Comparison of ENCODE assay signal across 22 cellular contexts in genomic region chr4:6957994-6958393, GRCh38. TPM values are rescaled to one million over a fixed set of nuclear protein-coding genes. Genes with fewer than 3 reads are reported as not detected.
A peak's percentile ranks its signal among the peaks of the same experiment; 100 is the strongest.
DNase-seq lines count a peak whose midpoint lies in the region; ATAC-seq, FAIRE-seq and TF ChIP-seq lines count a peak whose summit lies in the region.
"Had no signal": no experiment of that assay in that cellular context is flagged by ENCODE, and none has a peak within 500 bp of the region (broad histone marks: within the 10 kb centered on the region; RNA-seq: fewer than 3 reads in every experiment).

No MANE protein-coding gene starts in this region.

- H3K27ac ChIP-seq in H1 (ENCODE audit: low read depth, low read length) (no peak overlapping the region), spleen (no peak overlapping the region)
- H3K27ac ChIP-seq: GM23248, lower lobe of right lung had no signal

- intact Hi-C loops in spleen (cut with DNase I; ENCODE audit: low total_unique reads): no loop called here

- no peak overlapping the region for H2BK20ac ChIP-seq in H1 (ENCODE audit: low read length)

- H3K79me2 ChIP-seq in H1 (ENCODE audit: control insufficient read depth in 1 of 2, insufficient read depth in 2 of 2, low read length in 2 of 2): peaks cover 0 to 51% of the 10 kb centered on the region in 2 experiments; a peak in 2 of 4 replicates

- no peak for TF ChIP-seq RAD21 in H1 (IDR thresholded peaks at IDR 0.05 in 1 of 2, conservative IDR thresholded peaks at IDR 0.05 in 1 of 2; ENCODE audit: low read depth in 2 of 2, low read length in 2 of 2)

- POLR2A ChIA-PET in H1 (lab: Charles Lee; ENCODE audit: partially characterized antibody): interaction anchor here (1.4 kb wide), 1 partner anchor 15 kb away, joined by 3 read pairs; no protein-coding TSS in a partner anchor

- H4K20me1 ChIP-seq in H1 (replicated peaks in 1 of 2; ENCODE audit: control insufficient read depth in 1 of 2, insufficient read depth in 2 of 2, low read length in 2 of 2): peaks cover 0 to 6% of the 10 kb centered on the region in 2 experiments

- H3K23ac ChIP-seq in H1 (ENCODE audit: insufficient read length): no peak overlapping the region

- no peak overlapping the region for H3K56ac ChIP-seq in H1 (replicated peaks; ENCODE audit: insufficient read length, low read depth, low read length)

- H3K4me2 ChIP-seq in H1 (ENCODE audit: insufficient read depth in 1 of 2, low read depth in 2 of 2, low read length in 2 of 2): no peak overlapping the region

- 86% methylated on average over 5 of the region's 5 CpGs; no CpG with 5 or more reads in 1 of the 2 experiments for WGBS in H1 (ENCODE audit: extremely low coverage in 1 of 2, insufficient coverage in 1 of 2, insufficient read length in 1 of 2, insufficient replicate concordance in 2 of 2, low coverage in 1 of 2, low lambda C conversion rate in 2 of 2, missing lambda C conversion rate in 1 of 2), 2 experiments
- WGBS in spleen, 5 donors: 84 to 97% (median 93%) methylated on average over 5 of the region's 5 CpGs

- no peak for FAIRE-seq in H1 (lab: Jason Lieb, UNC)
- FAIRE-seq: frontal cortex, GM18507, RCC 7860 had no signal

- H3K18ac ChIP-seq in H1 (ENCODE audit: extremely low read depth, low read length): no peak overlapping the region

- no peaks in the 10 kb centered on the region; the same call in 1 of the 2 replicates for H3K23me2 ChIP-seq in H1 (ENCODE audit: low read depth, low read length)

- no peak for ATAC-seq in HG02973 (IDR thresholded peaks at IDR 0.05; ENCODE audit: unreplicated experiment)
- ATAC-seq: activated CD8-positive, alpha-beta memory T cell treated with anti-CD3 and anti-CD28 coated beads, Interleukin-2, amount 10 ng/mL, durations not matched to agents 7 days and 5 days; lower lobe of right lung; natural killer cell; stimulated activated naive CD8-positive, alpha-beta T cell treated with anti-CD3 and anti-CD28 coated beads, Interleukin-15, Interleukin-2, amounts not matched to agents 100 U/mL and 50 U/mL, for 24 hours had no signal

- H2BK5ac ChIP-seq in H1 (ENCODE audit: low read depth, low read length): no peak overlapping the region; the same call in 1 of the 2 replicates

- H3K36me3 ChIP-seq in H1 (ENCODE audit: control insufficient read depth in 2 of 4, insufficient read depth in 4 of 4, low read length in 3 of 4): no peaks in the 10 kb centered on the region
- H3K36me3 ChIP-seq in spleen: peaks cover 0 to 18% (median 1%) of the 10 kb centered on the region in 6 donors
- H3K36me3 ChIP-seq: lower lobe of right lung had no signal

- H3K4ac ChIP-seq in H1 (replicated peaks; ENCODE audit: insufficient read length, low read depth, low read length): no peak overlapping the region

- peak overlapping the region; percentile 68; the same call in 1 of the 2 replicates for H2BK12ac ChIP-seq in H1 (ENCODE audit: low read depth, low read length)

- H3K14ac ChIP-seq in H1 (ENCODE audit: insufficient read length): no peak overlapping the region

- CTCF ChIA-PET in H1 (lab: Charles Lee; ENCODE audit: partially characterized antibody): interaction anchor here (0.6 to 1.0 kb wide), 2 partner anchors 84 to 112 kb away, joined by 3 read pairs; no protein-coding TSS in a partner anchor

- H3K27me3 ChIP-seq in H1 (replicated peaks in 1 of 4; ENCODE audit: control insufficient read depth in 3 of 4, extremely low read depth in 1 of 4, insufficient read depth in 3 of 4, low read length in 3 of 4) (no peaks in the 10 kb centered on the region), spleen (replicated peaks in 1 of 7) (no peaks in the 10 kb centered on the region)

- H3K4me3 ChIP-seq in H1 (ENCODE audit: extremely low read depth in 1 of 4, insufficient read depth in 2 of 4, low read depth in 3 of 4, low read length in 4 of 4) (no peak overlapping the region), spleen (no peak overlapping the region)
- H3K4me3 ChIP-seq: GM23248, lower lobe of right lung, mucosa of descending colon had no signal

- H2AFZ ChIP-seq in H1 (ENCODE audit: low read length): no peak overlapping the region
- H2AFZ ChIP-seq: GM23248 had no signal

- peaks cover 17% of the 10 kb centered on the region for H3K79me1 ChIP-seq in H1 (ENCODE audit: low read depth, low read length)

- TF ChIP-seq CTCF in H1 (IDR thresholded peaks at IDR 0.05; ENCODE audit: control extremely low read depth in 1 of 3, insufficient read depth in 1 of 3, low read depth in 1 of 3, low read length in 3 of 3) (no peak), spleen (IDR thresholded peaks at IDR 0.05 in 8 of 11, conservative IDR thresholded peaks at IDR 0.05 in 3 of 11) (no peak)

- H3K9ac ChIP-seq in H1 (replicated peaks in 1 of 4; ENCODE audit: extremely low read depth in 1 of 4, low read depth in 3 of 4, low read length in 3 of 4): no peak overlapping the region
- H3K9ac ChIP-seq: GM23248 had no signal

- peak overlapping the region; percentile 93 for H2AK5ac ChIP-seq in H1 (ENCODE audit: low read depth, low read length)

- peak overlapping the region; percentile 53; the same call in 1 of the 2 replicates for H4K8ac ChIP-seq in H1 (ENCODE audit: extremely low read depth, insufficient read depth, low read length)

- H3K9me3 ChIP-seq in H1 (ENCODE audit: insufficient read depth in 2 of 2, low read depth in 1 of 2, low read length in 1 of 2) (no peaks in the 10 kb centered on the region), spleen (no peaks in the 10 kb centered on the region)
- H3K9me3 ChIP-seq: lower lobe of right lung, mucosa of descending colon had no signal

- H4K5ac ChIP-seq in H1 (ENCODE audit: insufficient read length, low read depth, low read length): no peak overlapping the region

- no peak overlapping the region for H4K91ac ChIP-seq in H1 (replicated peaks; ENCODE audit: insufficient read length, low read length)

- TF ChIP-seq POLR2A in H1 (IDR thresholded peaks at IDR 0.05; ENCODE audit: control extremely low read depth in 1 of 2, low read depth in 2 of 2, low read length in 2 of 2) (no peak), spleen (IDR thresholded peaks at IDR 0.05) (no peak)

- no peak for TF ChIP-seq EP300 in H1 (IDR thresholded peaks at IDR 0.05; ENCODE audit: borderline replicate concordance in 1 of 2, low read depth in 2 of 2, low read length in 2 of 2)

- no peak overlapping the region for H2BK15ac ChIP-seq in H1 (ENCODE audit: low read length)

- H3K4me1 ChIP-seq in H1 (replicated peaks in 1 of 4; ENCODE audit: control insufficient read depth in 3 of 4, insufficient read depth in 4 of 4, low read length in 3 of 4) (peaks cover 0 to 39% (median 32%) of the 10 kb centered on the region in 4 experiments; a peak in 6 of 7 replicates), spleen (peaks cover 5 to 74% (median 23%) of the 10 kb centered on the region in 6 donors)

- no peak overlapping the region for H2BK120ac ChIP-seq in H1 (replicated peaks; ENCODE audit: low read depth, low read length)

- peak; percentile 1 for DNase-seq in AG20443 (ENCODE audit: low spot score)
- peak; percentile 73 for DNase-seq in COLO668 (lab: John Stamatoyannopoulos, UW; ENCODE audit: unreplicated experiment)
- DNase-seq in H1 (ENCODE audit: low read depth in 1 of 2, low spot score in 2 of 2): peak in 1 of 2 experiments; percentile 39
- DNase-seq in spleen: peak; percentile 61
- DNase-seq in activated CD4-positive, alpha-beta T cell treated with anti-CD3 and anti-CD28 coated beads for 48 hours: no peak
- DNase-seq in cerebellar cortex (ENCODE audit: low spot score): no peak
- DNase-seq: activated CD4-positive, CD25-positive, alpha-beta regulatory T cell; activated CD8-positive, alpha-beta memory T cell treated with anti-CD3 and anti-CD28 coated beads, Interleukin-2, amount 10 ng/mL, durations not matched to agents 7 days and 5 days; activated naive CD4-positive, alpha-beta T cell treated with anti-CD3 and anti-CD28 coated beads for 36 hours; CD4-positive, alpha-beta T cell; cerebellar nuclear complex; GM23248; lower lobe of right lung; natural killer cell; NCI-H1694; NCI-H748 treated with DMSO at 0.1 percent for 48 hours; stimulated activated naive CD8-positive, alpha-beta T cell treated with anti-CD3 and anti-CD28 coated beads, Interleukin-15, Interleukin-2, amounts not matched to agents 100 U/mL and 50 U/mL, for 24 hours had no signal

TF ChIP-seq in H1, 55 proteins besides CTCF, POLR2A, EP300 and RAD21 (continues in another document):
- TF ChIP-seq KDM1A (IDR thresholded peaks at IDR 0.05; ENCODE audit: borderline replicate concordance, low read length) (no peak), ATF2 (IDR thresholded peaks at IDR 0.05; ENCODE audit: low read length) (no peak), POU5F1 (IDR thresholded peaks at IDR 0.05; ENCODE audit: low read depth, low read length) (no peak), GABPA (IDR thresholded peaks at IDR 0.05; ENCODE audit: borderline replicate concordance, insufficient read depth, low read length) (no peak), BACH1 (IDR thresholded peaks at IDR 0.05; ENCODE audit: low read length) (no peak)

RNA-seq across cellular contexts. Expression of gene TBC1D14, which starts 48.4 kb away (rescaled TPM):
- 48.2 and 49.7 TPM in 2 replicates for total RNA-seq in H1 (2021; fragmentation: NEBNext Ultra II Directional; extraction: Animal tissue kit (Norgen Biotek cat#: 25700))
- polyA plus RNA-seq in H1 (2011; rRNA removed) (45.6 and 46.2 TPM in 2 replicates), spleen (10 to 100 TPM; 13.7 to 24.0 (median 18.2) TPM)
- 49.8 TPM for polyA plus RNA-seq in H1 (2011; cell fraction: cytosol; rRNA removed)
- polyA plus RNA-seq in H1 (2011; cell fraction: nucleus; rRNA removed): 47.4 TPM
- 38.7 to 43.8 TPM (median 41.7 TPM) in 4 replicates for polyA plus RNA-seq in H1 (2012, experiment 1 of 2)
- polyA plus RNA-seq in H1 (2012, experiment 2 of 2): 21.9 TPM
- polyA plus RNA-seq in H1 (2013, experiment 1 of 2): 24.2 TPM
- 25.4 TPM for polyA plus RNA-seq in H1 (2013, experiment 2 of 2)
- 51.5 and 51.9 TPM in 2 replicates for polyA minus RNA-seq in H1 (2011; rRNA and poly(A)+ RNA removed)
- polyA minus RNA-seq in H1 (2011; cell fraction: cytosol; rRNA and poly(A)+ RNA removed): 27.0 TPM
- 30.9 TPM for polyA minus RNA-seq in H1 (2011; cell fraction: nucleus; rRNA and poly(A)+ RNA removed)
- total RNA-seq in spleen: 100 to 1,000 TPM in 1 of 7 donors, 10 to 100 TPM in 6; 45.7 to 114 (median 79.2) TPM

Comparison
In these comparisons a context has a peak if more than half of its experiments do, and no peak if none do; other contexts are left out.
1. DNase-seq: peak in AG20443 (single experiment), COLO668 (single experiment) and spleen (single experiment); none in activated CD4-positive, alpha-beta T cell treated with anti-CD3 and anti-CD28 coated beads for 48 hours (single experiment) and cerebellar cortex (single experiment).